32 cellular contexts compared by ENCODE assay signal in genomic region chr11:39786281-39786680, GRCh38.
"Had no signal": no experiment of that assay in that cellular context is flagged by ENCODE, and none has a peak within 500 bp of the region (broad histone marks: within the 10 kb centered on the region; RNA-seq: fewer than 3 reads in every experiment).

No MANE protein-coding gene starts in this region.

- H3K4me1 ChIP-seq: body of pancreas, colonic mucosa, esophagus squamous epithelium had no signal

- ATAC-seq: activated CD4-positive, CD25-positive, alpha-beta regulatory T cell treated with anti-CD3 and anti-CD28 coated beads, Interleukin-2, amount 50 U/mL, for 24 hours; activated CD8-positive, alpha-beta T cell treated with anti-CD3 and anti-CD28 coated beads for 36 hours; activated naive CD4-positive, alpha-beta T cell treated with anti-CD3 and anti-CD28 coated beads, Interleukin-2, amount 50 U/mL, for 72 hours; body of pancreas; T-helper 17 cell had no signal

- H3K4me3 ChIP-seq: body of pancreas, colonic mucosa, esophagus squamous epithelium had no signal

- H3K27ac ChIP-seq: body of pancreas, colonic mucosa, epithelial cell of prostate, esophagus squamous epithelium, WERI-Rb-1 had no signal

- H3K4me3 Mint-ChIP-seq: activated B cell treated with CpG ODN at 0.5 μM for 24 hours; activated CD8-positive, alpha-beta T cell treated with anti-CD3 and anti-CD28 coated beads for 36 hours; activated naive CD4-positive, alpha-beta T cell treated with anti-CD3 and anti-CD28 coated beads, Interleukin-2, amount 10 ng/mL, durations not matched to agents 7 days and 5 days; activated naive CD8-positive, alpha-beta T cell treated with anti-CD3 and anti-CD28 coated beads, Interleukin-2, amount 10 ng/mL, durations not matched to agents 7 days and 5 days; activated T-helper 1 cell treated with anti-CD3 and anti-CD28 coated beads, Interleukin-12 subunit alpha, Interleukin-12 subunit beta, Interleukin-2, Interleukin-4 antibody, amounts not matched to agents 30 ng/mL and 10 ng/mL and 1 ng/mL, durations not matched to agents 14 hours and 24 hours and 36 hours; T-helper 17 cell; T-helper 2 cell treated with Interferon-gamma antibody and Interleukin-4, amounts not matched to agents 5 μg/mL and 100 μg/mL, for 36 hours had no signal

- H3K36me3 ChIP-seq: colonic mucosa, esophagus squamous epithelium, WERI-Rb-1 had no signal

- H3K27ac Mint-ChIP-seq: activated B cell treated with CpG ODN at 0.5 μM for 24 hours; activated CD8-positive, alpha-beta T cell treated with anti-CD3 and anti-CD28 coated beads for 36 hours; activated naive CD4-positive, alpha-beta T cell treated with anti-CD3 and anti-CD28 coated beads, Interleukin-2, amount 10 ng/mL, durations not matched to agents 7 days and 5 days; activated naive CD4-positive, alpha-beta T cell treated with anti-CD3 and anti-CD28 coated beads, Interleukin-2, amount 50 U/mL, for 72 hours; activated naive CD8-positive, alpha-beta T cell treated with anti-CD3 and anti-CD28 coated beads, Interleukin-2, amount 10 ng/mL, durations not matched to agents 7 days and 5 days; activated T-helper 1 cell treated with anti-CD3 and anti-CD28 coated beads, Interleukin-12 subunit alpha, Interleukin-12 subunit beta, Interleukin-2, Interleukin-4 antibody, amounts not matched to agents 30 ng/mL and 10 ng/mL and 1 ng/mL, durations not matched to agents 14 hours and 24 hours and 36 hours; T-helper 17 cell; T-helper 2 cell treated with Interferon-gamma antibody and Interleukin-4, amounts not matched to agents 5 μg/mL and 100 μg/mL, for 36 hours had no signal

- H3K9me3 Mint-ChIP-seq: activated CD8-positive, alpha-beta T cell treated with anti-CD3 and anti-CD28 coated beads for 36 hours had no signal

- FAIRE-seq: endometrium, endothelial cell of umbilical vein had no signal

- H3K27me3 ChIP-seq: colonic mucosa, esophagus squamous epithelium had no signal

- DNase-seq: activated B cell treated with CpG ODN at 0.5 μM for 24 hours; activated CD4-positive, alpha-beta T cell treated with anti-CD3 and anti-CD28 coated beads for 48 hours; activated CD4-positive, alpha-beta T cell treated with anti-CD3 and anti-CD28 coated beads, Interleukin-2, amount 50 U/mL, for 1 hour; activated CD4-positive, alpha-beta T cell treated with anti-CD3 and anti-CD28 coated beads, Interleukin-2, amount 50 U/mL, for 48 hours; activated CD8-positive, alpha-beta memory T cell treated with anti-CD3 and anti-CD28 coated beads for 24 hours; activated CD8-positive, alpha-beta T cell treated with anti-CD3 and anti-CD28 coated beads for 36 hours; activated gamma-delta T cell; activated naive CD4-positive, alpha-beta T cell; activated naive CD4-positive, alpha-beta T cell treated with anti-CD3 and anti-CD28 coated beads, Interleukin-2, amount 10 ng/mL, durations not matched to agents 7 days and 5 days; activated naive CD8-positive, alpha-beta T cell treated with anti-CD3 and anti-CD28 coated beads, Interleukin-2, amount 10 ng/mL, durations not matched to agents 7 days and 5 days; activated T-cell treated with anti-CD3 and anti-CD28 coated beads, Interleukin-2, amount 50 U/mL, for 48 hours; amniotic stem cell; anterior cingulate cortex; body of pancreas; central memory CD4-positive, alpha-beta T cell; cerebellar nuclear complex; colonic mucosa; effector CD8-positive, alpha-beta T cell; esophagus squamous epithelium; foreskin melanocyte; glutamatergic neuron; T-helper 1 cell; T-helper 17 cell; T1000; WERI-Rb-1 had no signal

- H3K4me1 Mint-ChIP-seq: activated B cell treated with CpG ODN at 0.5 μM for 24 hours; activated naive CD4-positive, alpha-beta T cell treated with anti-CD3 and anti-CD28 coated beads, Interleukin-2, amount 10 ng/mL, durations not matched to agents 7 days and 5 days; activated naive CD8-positive, alpha-beta T cell treated with anti-CD3 and anti-CD28 coated beads, Interleukin-2, amount 10 ng/mL, durations not matched to agents 7 days and 5 days; T-helper 17 cell had no signal

- H3K36me3 Mint-ChIP-seq: activated naive CD4-positive, alpha-beta T cell treated with anti-CD3 and anti-CD28 coated beads, Interleukin-2, amount 10 ng/mL, durations not matched to agents 7 days and 5 days; activated naive CD4-positive, alpha-beta T cell treated with anti-CD3 and anti-CD28 coated beads, Interleukin-2, amount 50 U/mL, for 72 hours; activated naive CD8-positive, alpha-beta T cell treated with anti-CD3 and anti-CD28 coated beads, Interleukin-2, amount 10 ng/mL, durations not matched to agents 7 days and 5 days had no signal

- H3K27me3 Mint-ChIP-seq: activated B cell treated with CpG ODN at 0.5 μM for 24 hours; activated CD8-positive, alpha-beta T cell treated with anti-CD3 and anti-CD28 coated beads for 36 hours; activated naive CD4-positive, alpha-beta T cell treated with anti-CD3 and anti-CD28 coated beads, Interleukin-2, amount 10 ng/mL, durations not matched to agents 7 days and 5 days; activated naive CD8-positive, alpha-beta T cell treated with anti-CD3 and anti-CD28 coated beads, Interleukin-2, amount 10 ng/mL, durations not matched to agents 7 days and 5 days; T-helper 17 cell had no signal

- H3K9me3 ChIP-seq: body of pancreas, colonic mucosa had no signal
